ENCODE assay signal across 1 cellular context in the genomic region with DNA sequence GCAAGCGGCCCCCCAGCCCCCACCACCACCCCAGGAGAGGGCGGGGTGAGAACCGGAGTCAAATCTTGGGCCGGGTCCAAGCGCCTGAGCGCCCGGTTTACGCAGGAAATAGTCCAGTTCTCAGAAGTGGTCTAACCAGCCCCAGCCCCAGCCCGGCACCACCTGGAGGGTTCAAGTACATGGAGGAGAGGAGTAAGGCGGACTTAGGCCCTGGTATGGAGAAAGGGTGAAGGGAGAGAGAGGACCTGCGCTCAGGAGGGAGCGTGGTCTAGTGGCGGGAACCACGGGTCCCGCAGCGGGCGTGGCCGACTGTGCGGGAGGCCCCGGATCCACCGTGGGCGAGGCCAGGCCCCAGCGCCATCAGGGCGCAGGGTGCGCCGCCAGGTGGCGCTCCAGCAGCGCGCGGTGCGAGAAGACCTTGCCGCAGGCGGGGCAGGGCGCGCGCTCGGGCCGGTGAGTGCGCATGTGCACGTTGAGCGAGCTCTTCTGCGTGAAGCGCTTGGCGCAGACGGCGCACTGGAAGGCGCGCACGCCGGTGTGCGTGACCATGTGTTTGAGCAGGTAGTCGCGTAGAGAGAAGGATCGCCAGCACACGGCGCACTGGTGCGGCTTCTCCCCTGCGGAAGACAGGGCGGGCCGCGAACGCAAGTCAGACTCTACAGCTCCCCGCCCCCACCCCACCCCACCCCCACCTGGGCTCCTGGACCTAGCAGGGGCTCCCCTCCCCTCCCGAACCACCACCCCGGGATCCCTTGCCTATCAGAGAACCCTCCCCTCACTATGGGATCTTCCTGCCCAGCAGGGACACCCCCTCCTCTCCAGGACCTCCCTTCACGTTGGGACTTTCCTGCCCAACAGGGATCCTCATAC.
TF ChIP-seq lines count a peak whose summit lies in the region.

No MANE protein-coding gene starts in this region.

TF ChIP-seq in K562, 482 proteins besides CTCF, POLR2A, EP300 and RAD21 (continued from another document and continues in another):
- TF ChIP-seq, protein P1, sequence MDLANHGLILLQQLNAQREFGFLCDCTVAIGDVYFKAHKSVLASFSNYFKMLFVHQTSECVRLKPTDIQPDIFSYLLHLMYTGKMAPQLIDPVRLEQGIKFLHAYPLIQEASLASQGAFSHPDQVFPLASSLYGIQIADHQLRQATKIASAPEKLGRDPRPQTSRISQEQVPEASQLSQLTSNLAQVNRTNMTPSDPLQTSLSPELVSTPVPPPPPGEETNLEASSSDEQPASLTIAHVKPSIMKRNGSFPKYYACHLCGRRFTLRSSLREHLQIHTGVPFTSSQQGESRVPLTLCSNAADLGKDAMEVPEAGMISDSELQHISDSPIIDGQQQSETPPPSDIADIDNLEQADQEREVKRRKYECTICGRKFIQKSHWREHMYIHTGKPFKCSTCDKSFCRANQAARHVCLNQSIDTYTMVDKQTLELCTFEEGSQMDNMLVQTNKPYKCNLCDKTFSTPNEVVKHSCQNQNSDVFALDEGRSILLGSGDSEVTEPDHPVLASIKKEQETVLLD (IDR thresholded peaks at IDR 0.05) = peak; percentile 88
- TF ChIP-seq TARDBP (IDR thresholded peaks at IDR 0.05) = no peak; the same call in 1 of the 2 replicates
- TF ChIP-seq ZNF431 (CRISPR knock-in tag; IDR thresholded peaks at IDR 0.05) = 0 out of 2 replicates have a peak, but pooled peaks have one; percentile 26
- TF ChIP-seq, protein P2, sequence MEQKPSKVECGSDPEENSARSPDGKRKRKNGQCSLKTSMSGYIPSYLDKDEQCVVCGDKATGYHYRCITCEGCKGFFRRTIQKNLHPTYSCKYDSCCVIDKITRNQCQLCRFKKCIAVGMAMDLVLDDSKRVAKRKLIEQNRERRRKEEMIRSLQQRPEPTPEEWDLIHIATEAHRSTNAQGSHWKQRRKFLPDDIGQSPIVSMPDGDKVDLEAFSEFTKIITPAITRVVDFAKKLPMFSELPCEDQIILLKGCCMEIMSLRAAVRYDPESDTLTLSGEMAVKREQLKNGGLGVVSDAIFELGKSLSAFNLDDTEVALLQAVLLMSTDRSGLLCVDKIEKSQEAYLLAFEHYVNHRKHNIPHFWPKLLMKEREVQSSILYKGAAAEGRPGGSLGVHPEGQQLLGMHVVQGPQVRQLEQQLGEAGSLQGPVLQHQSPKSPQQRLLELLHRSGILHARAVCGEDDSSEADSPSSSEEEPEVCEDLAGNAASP (IDR thresholded peaks at IDR 0.05) = no peak
- TF ChIP-seq ARNT (IDR thresholded peaks at IDR 0.05) = no peak
- TF ChIP-seq PML (IDR thresholded peaks at IDR 0.05; ENCODE audit: low read length) = no peak
- TF ChIP-seq ZNF121 (CRISPR knock-in tag; conservative IDR thresholded peaks at IDR 0.05) = no peak
- 0 out of 2 replicates have a peak, but pooled peaks have one; percentile 24 for TF ChIP-seq ARID1B (IDR thresholded peaks at IDR 0.05)
- no peak for TF ChIP-seq KLF10 (CRISPR knock-in tag; IDR thresholded peaks at IDR 0.05)
- TF ChIP-seq ETS2 (tag; IDR thresholded peaks at IDR 0.05; ENCODE audit: borderline replicate concordance, poor library complexity, severe bottlenecking) = no peak
- TF ChIP-seq TBL1XR1 (IDR thresholded peaks at IDR 0.05; ENCODE audit: low read length in 2 of 2) = no peak
- TF ChIP-seq ZNF75A (CRISPR knock-in tag; IDR thresholded peaks at IDR 0.05) = no peak
- no peak for TF ChIP-seq MYNN (IDR thresholded peaks at IDR 0.05)
- no peak for TF ChIP-seq MYNN (CRISPR knock-in tag; IDR thresholded peaks at IDR 0.05)
- no peak for TF ChIP-seq ZNF589 (CRISPR knock-in tag; IDR thresholded peaks at IDR 0.05; ENCODE audit: low read depth)
- no peak for TF ChIP-seq ESRRB (CRISPR knock-in tag; IDR thresholded peaks at IDR 0.05; ENCODE audit: borderline replicate concordance)
- no peak for TF ChIP-seq ZNF444 (CRISPR knock-in tag; IDR thresholded peaks at IDR 0.05)
- no peak for TF ChIP-seq HMG20B (CRISPR knock-in tag; IDR thresholded peaks at IDR 0.05)
- TF ChIP-seq, protein P3, sequence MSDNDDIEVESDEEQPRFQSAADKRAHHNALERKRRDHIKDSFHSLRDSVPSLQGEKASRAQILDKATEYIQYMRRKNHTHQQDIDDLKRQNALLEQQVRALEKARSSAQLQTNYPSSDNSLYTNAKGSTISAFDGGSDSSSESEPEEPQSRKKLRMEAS (CRISPR knock-in tag; IDR thresholded peaks at IDR 0.05) = peak; percentile 94
- TF ChIP-seq KLF6 (CRISPR knock-in tag; IDR thresholded peaks at IDR 0.05; ENCODE audit: borderline replicate concordance) = no peak
- TF ChIP-seq HDAC3 (IDR thresholded peaks at IDR 0.05; ENCODE audit: borderline replicate concordance, partially characterized antibody) = no peak
- no peak for TF ChIP-seq ZNF133 (CRISPR knock-in tag; IDR thresholded peaks at IDR 0.05)
- peak; percentile 63 for TF ChIP-seq SETDB1 (IDR thresholded peaks at IDR 0.05; ENCODE audit: low read length)
- TF ChIP-seq BHLHE40 (IDR thresholded peaks at IDR 0.05; ENCODE audit: low read length) = peak; percentile 52; the same call in 1 of the 2 replicates
- TF ChIP-seq ZNF668 (CRISPR knock-in tag; IDR thresholded peaks at IDR 0.05) = no peak
- no peak for TF ChIP-seq MYBL2 (IDR thresholded peaks at IDR 0.05; ENCODE audit: low read depth)
- no peak for TF ChIP-seq MYBL2 (CRISPR knock-in tag; IDR thresholded peaks at IDR 0.05; ENCODE audit: borderline replicate concordance)
- TF ChIP-seq, protein P4, sequence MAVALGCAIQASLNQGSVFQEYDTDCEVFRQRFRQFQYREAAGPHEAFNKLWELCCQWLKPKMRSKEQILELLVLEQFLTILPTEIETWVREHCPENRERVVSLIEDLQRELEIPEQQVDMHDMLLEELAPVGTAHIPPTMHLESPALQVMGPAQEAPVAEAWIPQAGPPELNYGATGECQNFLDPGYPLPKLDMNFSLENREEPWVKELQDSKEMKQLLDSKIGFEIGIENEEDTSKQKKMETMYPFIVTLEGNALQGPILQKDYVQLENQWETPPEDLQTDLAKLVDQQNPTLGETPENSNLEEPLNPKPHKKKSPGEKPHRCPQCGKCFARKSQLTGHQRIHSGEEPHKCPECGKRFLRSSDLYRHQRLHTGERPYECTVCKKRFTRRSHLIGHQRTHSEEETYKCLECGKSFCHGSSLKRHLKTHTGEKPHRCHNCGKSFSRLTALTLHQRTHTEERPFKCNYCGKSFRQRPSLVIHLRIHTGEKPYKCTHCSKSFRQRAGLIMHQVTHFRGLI (CRISPR knock-in tag; IDR thresholded peaks at IDR 0.05) = no peak
- 0 out of 2 replicates have a peak, but pooled peaks have one; percentile 16 for TF ChIP-seq IRF2 (CRISPR knock-in tag; IDR thresholded peaks at IDR 0.05)
- TF ChIP-seq, protein P5, sequence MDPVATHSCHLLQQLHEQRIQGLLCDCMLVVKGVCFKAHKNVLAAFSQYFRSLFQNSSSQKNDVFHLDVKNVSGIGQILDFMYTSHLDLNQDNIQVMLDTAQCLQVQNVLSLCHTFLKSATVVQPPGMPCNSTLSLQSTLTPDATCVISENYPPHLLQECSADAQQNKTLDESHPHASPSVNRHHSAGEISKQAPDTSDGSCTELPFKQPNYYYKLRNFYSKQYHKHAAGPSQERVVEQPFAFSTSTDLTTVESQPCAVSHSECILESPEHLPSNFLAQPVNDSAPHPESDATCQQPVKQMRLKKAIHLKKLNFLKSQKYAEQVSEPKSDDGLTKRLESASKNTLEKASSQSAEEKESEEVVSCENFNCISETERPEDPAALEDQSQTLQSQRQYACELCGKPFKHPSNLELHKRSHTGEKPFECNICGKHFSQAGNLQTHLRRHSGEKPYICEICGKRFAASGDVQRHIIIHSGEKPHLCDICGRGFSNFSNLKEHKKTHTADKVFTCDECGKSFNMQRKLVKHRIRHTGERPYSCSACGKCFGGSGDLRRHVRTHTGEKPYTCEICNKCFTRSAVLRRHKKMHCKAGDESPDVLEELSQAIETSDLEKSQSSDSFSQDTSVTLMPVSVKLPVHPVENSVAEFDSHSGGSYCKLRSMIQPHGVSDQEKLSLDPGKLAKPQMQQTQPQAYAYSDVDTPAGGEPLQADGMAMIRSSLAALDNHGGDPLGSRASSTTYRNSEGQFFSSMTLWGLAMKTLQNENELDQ (CRISPR knock-in tag; IDR thresholded peaks at IDR 0.05; ENCODE audit: borderline replicate concordance) = no peak
- no peak for TF ChIP-seq TGIF2 (CRISPR knock-in tag; IDR thresholded peaks at IDR 0.05)
- TF ChIP-seq, protein P6, sequence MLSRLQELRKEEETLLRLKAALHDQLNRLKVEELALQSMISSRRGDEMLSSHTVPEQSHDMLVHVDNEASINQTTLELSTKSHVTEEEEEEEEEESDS (CRISPR knock-in tag; IDR thresholded peaks at IDR 0.05) = no peak
- TF ChIP-seq NFATC3 (IDR thresholded peaks at IDR 0.05) = no peak
- no peak for TF ChIP-seq ZBED1 (IDR thresholded peaks at IDR 0.05)
- TF ChIP-seq, protein P7, sequence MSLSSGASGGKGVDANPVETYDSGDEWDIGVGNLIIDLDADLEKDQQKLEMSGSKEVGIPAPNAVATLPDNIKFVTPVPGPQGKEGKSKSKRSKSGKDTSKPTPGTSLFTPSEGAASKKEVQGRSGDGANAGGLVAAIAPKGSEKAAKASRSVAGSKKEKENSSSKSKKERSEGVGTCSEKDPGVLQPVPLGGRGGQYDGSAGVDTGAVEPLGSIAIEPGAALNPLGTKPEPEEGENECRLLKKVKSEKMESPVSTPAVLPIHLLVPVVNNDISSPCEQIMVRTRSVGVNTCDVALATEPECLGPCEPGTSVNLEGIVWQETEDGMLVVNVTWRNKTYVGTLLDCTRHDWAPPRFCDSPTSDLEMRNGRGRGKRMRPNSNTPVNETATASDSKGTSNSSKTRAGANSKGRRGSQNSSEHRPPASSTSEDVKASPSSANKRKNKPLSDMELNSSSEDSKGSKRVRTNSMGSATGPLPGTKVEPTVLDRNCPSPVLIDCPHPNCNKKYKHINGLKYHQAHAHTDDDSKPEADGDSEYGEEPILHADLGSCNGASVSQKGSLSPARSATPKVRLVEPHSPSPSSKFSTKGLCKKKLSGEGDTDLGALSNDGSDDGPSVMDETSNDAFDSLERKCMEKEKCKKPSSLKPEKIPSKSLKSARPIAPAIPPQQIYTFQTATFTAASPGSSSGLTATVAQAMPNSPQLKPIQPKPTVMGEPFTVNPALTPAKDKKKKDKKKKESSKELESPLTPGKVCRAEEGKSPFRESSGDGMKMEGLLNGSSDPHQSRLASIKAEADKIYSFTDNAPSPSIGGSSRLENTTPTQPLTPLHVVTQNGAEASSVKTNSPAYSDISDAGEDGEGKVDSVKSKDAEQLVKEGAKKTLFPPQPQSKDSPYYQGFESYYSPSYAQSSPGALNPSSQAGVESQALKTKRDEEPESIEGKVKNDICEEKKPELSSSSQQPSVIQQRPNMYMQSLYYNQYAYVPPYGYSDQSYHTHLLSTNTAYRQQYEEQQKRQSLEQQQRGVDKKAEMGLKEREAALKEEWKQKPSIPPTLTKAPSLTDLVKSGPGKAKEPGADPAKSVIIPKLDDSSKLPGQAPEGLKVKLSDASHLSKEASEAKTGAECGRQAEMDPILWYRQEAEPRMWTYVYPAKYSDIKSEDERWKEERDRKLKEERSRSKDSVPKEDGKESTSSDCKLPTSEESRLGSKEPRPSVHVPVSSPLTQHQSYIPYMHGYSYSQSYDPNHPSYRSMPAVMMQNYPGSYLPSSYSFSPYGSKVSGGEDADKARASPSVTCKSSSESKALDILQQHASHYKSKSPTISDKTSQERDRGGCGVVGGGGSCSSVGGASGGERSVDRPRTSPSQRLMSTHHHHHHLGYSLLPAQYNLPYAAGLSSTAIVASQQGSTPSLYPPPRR (CRISPR knock-in tag; IDR thresholded peaks at IDR 0.05; ENCODE audit: borderline replicate concordance) = no peak
- no peak for TF ChIP-seq SPI1 (IDR thresholded peaks at IDR 0.05; ENCODE audit: borderline replicate concordance, low read depth, low read length)
- no peak for TF ChIP-seq PRMT5 (CRISPR knock-in tag; IDR thresholded peaks at IDR 0.05)
- TF ChIP-seq ZEB2 (IDR thresholded peaks at IDR 0.05) = 0 out of 2 replicates have a peak, but pooled peaks have one; percentile 32
- TF ChIP-seq HMG20A (CRISPR knock-in tag; conservative IDR thresholded peaks at IDR 0.05) = no peak
- TF ChIP-seq MAFG (tag; conservative IDR thresholded peaks at IDR 0.05) = no peak
- TF ChIP-seq POLR3A (IDR thresholded peaks at IDR 0.05; ENCODE audit: borderline replicate concordance, extremely low read depth, insufficient read depth, insufficient read length) = no peak
- TF ChIP-seq DDX20 (tag; IDR thresholded peaks at IDR 0.05; ENCODE audit: low read depth) = no peak
- TF ChIP-seq, protein P8, sequence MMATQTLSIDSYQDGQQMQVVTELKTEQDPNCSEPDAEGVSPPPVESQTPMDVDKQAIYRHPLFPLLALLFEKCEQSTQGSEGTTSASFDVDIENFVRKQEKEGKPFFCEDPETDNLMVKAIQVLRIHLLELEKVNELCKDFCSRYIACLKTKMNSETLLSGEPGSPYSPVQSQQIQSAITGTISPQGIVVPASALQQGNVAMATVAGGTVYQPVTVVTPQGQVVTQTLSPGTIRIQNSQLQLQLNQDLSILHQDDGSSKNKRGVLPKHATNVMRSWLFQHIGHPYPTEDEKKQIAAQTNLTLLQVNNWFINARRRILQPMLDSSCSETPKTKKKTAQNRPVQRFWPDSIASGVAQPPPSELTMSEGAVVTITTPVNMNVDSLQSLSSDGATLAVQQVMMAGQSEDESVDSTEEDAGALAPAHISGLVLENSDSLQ (IDR thresholded peaks at IDR 0.05) = no peak
- TF ChIP-seq KLF13 (tag; IDR thresholded peaks at IDR 0.05; ENCODE audit: borderline replicate concordance, low read depth) = peak; percentile 48; the same call in 1 of the 2 replicates
- TF ChIP-seq, protein P9, sequence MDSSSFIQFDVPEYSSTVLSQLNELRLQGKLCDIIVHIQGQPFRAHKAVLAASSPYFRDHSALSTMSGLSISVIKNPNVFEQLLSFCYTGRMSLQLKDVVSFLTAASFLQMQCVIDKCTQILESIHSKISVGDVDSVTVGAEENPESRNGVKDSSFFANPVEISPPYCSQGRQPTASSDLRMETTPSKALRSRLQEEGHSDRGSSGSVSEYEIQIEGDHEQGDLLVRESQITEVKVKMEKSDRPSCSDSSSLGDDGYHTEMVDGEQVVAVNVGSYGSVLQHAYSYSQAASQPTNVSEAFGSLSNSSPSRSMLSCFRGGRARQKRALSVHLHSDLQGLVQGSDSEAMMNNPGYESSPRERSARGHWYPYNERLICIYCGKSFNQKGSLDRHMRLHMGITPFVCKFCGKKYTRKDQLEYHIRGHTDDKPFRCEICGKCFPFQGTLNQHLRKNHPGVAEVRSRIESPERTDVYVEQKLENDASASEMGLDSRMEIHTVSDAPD (CRISPR knock-in tag; IDR thresholded peaks at IDR 0.05) = no peak
- peak; percentile 92 for TF ChIP-seq CXXC5 (CRISPR knock-in tag; IDR thresholded peaks at IDR 0.05)
- peak; percentile 76; the same call in 1 of the 2 replicates for TF ChIP-seq ESRRA (IDR thresholded peaks at IDR 0.05; ENCODE audit: borderline replicate concordance, low read depth)
- no peak for TF ChIP-seq SRF (CRISPR knock-in tag; IDR thresholded peaks at IDR 0.05)
- no peak for TF ChIP-seq KDM4B (IDR thresholded peaks at IDR 0.05; ENCODE audit: borderline replicate concordance in 2 of 2, low read depth in 1 of 2)
- no peak for TF ChIP-seq RHOXF2B (CRISPR knock-in tag; conservative IDR thresholded peaks at IDR 0.05)
- no peak for TF ChIP-seq ZBTB8A (IDR thresholded peaks at IDR 0.05; ENCODE audit: partially characterized antibody)
